In genomic region chr18:9413586-9413985, GRCh38 we compare ENCODE assay signal across 21 cellular contexts.
DNase-seq lines count a peak whose midpoint lies in the region; ATAC-seq, FAIRE-seq and TF ChIP-seq lines count a peak whose summit lies in the region.
"Had no signal": no experiment of that assay in that cellular context is flagged by ENCODE, and none has a peak within 500 bp of the region (broad histone marks: within the 10 kb centered on the region; RNA-seq: fewer than 3 reads in every experiment).

No MANE protein-coding gene starts in this region.

- H3K36me3 ChIP-seq in left lung, result no peaks in the 10 kb centered on the region
- H3K36me3 ChIP-seq: lower lobe of right lung, uterus had no signal

- no peak overlapping the region for H3K27ac ChIP-seq in left lung
- H3K27ac ChIP-seq: epithelial cell of prostate, lower lobe of right lung, SK-N-MC, uterus, VCaP had no signal

- CTCF ChIA-PET in WTC11 (lab: Charles Lee), result no interaction called here

- TF ChIP-seq CTCF in left lung (IDR thresholded peaks at IDR 0.05) (no peak), WTC11 (IDR thresholded peaks at IDR 0.05) (no peak)

- no peak overlapping the region for H3K4me3 ChIP-seq in left lung
- H3K4me3 ChIP-seq: lower lobe of right lung, SK-N-MC, uterus had no signal

- no peaks in the 10 kb centered on the region; the same call in 1 of the 2 replicates for H3K27me3 Mint-ChIP-seq in WTC11 (ENCODE audit: low read depth)
- H3K27me3 Mint-ChIP-seq: activated naive CD8-positive, alpha-beta T cell; stimulated activated memory B cell treated with anti-CD40 and anti-IgM and Interleukin-4, amounts not matched to agents 10 μg/mL and 1 μg/mL and 100 μg/mL, for 72 hours had no signal

- H3K9me3 ChIP-seq in left lung, result peaks cover 0 to 3% of the 10 kb centered on the region in 2 donors
- H3K9me3 ChIP-seq: lower lobe of right lung, uterus had no signal

- H3K27me3 ChIP-seq in left lung, result no peaks in the 10 kb centered on the region
- H3K27me3 ChIP-seq: uterus had no signal

- POLR2A ChIA-PET in WTC11 (lab: Charles Lee), result no interaction called here

- no peak for FAIRE-seq in HTR-8/SVneo (lab: Jason Lieb, UNC)
- FAIRE-seq: D721Med had no signal

- ATAC-seq in left lung (peak; percentile 25), GM18870 (IDR thresholded peaks at IDR 0.05; ENCODE audit: unreplicated experiment) (no peak), WTC11 (no peak)
- ATAC-seq: right cardiac atrium; stimulated activated memory B cell treated with anti-CD40 and anti-IgM and Interleukin-4, amounts not matched to agents 10 μg/mL and 1 μg/mL and 100 μg/mL, for 72 hours had no signal

- peaks cover 14% of the 10 kb centered on the region for H3K36me3 Mint-ChIP-seq in WTC11
- H3K36me3 Mint-ChIP-seq: activated naive CD8-positive, alpha-beta T cell; stimulated activated memory B cell treated with anti-CD40 and anti-IgM and Interleukin-4, amounts not matched to agents 10 μg/mL and 1 μg/mL and 100 μg/mL, for 72 hours had no signal

- H3K4me3 Mint-ChIP-seq in WTC11, result no peak overlapping the region
- H3K4me3 Mint-ChIP-seq: activated naive CD8-positive, alpha-beta T cell; neural crest cell; stimulated activated memory B cell treated with anti-CD40 and anti-IgM and Interleukin-4, amounts not matched to agents 10 μg/mL and 1 μg/mL and 100 μg/mL, for 72 hours had no signal

- H3K27ac Mint-ChIP-seq in WTC11, result no peak overlapping the region
- H3K27ac Mint-ChIP-seq: activated naive CD8-positive, alpha-beta T cell; stimulated activated memory B cell treated with anti-CD40 and anti-IgM and Interleukin-4, amounts not matched to agents 10 μg/mL and 1 μg/mL and 100 μg/mL, for 72 hours had no signal

- peaks cover 26% of the 10 kb centered on the region for H3K9me3 Mint-ChIP-seq in WTC11
- H3K9me3 Mint-ChIP-seq: neural crest cell had no signal

- intact Hi-C loops in left lung (cut with DNase I), result no loop called here

- peaks cover 0 to 9% of the 10 kb centered on the region in 2 donors for H3K4me1 ChIP-seq in left lung
- H3K4me1 ChIP-seq: uterus had no signal

- peak; percentile 69 for DNase-seq in AG08395 (ENCODE audit: low spot score)
- DNase-seq in HTR-8/SVneo (ENCODE audit: insufficient read length, low spot score), result peak; percentile 52
- peak; percentile 39 for DNase-seq in dedifferentiated amniotic fluid mesenchymal stem cell (ENCODE audit: extremely low spot score)
- no peak for DNase-seq in left lung
- DNase-seq in stimulated activated CD4-positive, alpha-beta T cell treated with anti-CD3 and anti-CD28 coated beads, Interleukin-12 subunit alpha, Interleukin-12 subunit beta, amount 100 ng/mL, for 4 hours, result no peak
- no peak for DNase-seq in activated CD8-positive, alpha-beta memory T cell treated with anti-CD3 and anti-CD28 coated beads, Interleukin-2, amount 50 U/mL, for 48 hours
- DNase-seq in WTC11 (ENCODE audit: low spot score), result no peak
- DNase-seq: activated CD8-positive, alpha-beta memory T cell treated with anti-CD3 and anti-CD28 coated beads, Interleukin-2, amount 50 U/mL, for 4 hours; cerebellar nuclear complex; lower lobe of right lung; NCI-H446; right cardiac atrium; uterus had no signal

- peaks cover 12% of the 10 kb centered on the region for H3K4me1 Mint-ChIP-seq in WTC11
- H3K4me1 Mint-ChIP-seq: stimulated activated memory B cell treated with anti-CD40 and anti-IgM and Interleukin-4, amounts not matched to agents 10 μg/mL and 1 μg/mL and 100 μg/mL, for 72 hours had no signal

TF ChIP-seq in WTC11, 78 proteins besides CTCF, POLR2A, EP300 and RAD21 (continues in another document):
- no peak for TF ChIP-seq E2F4 (CRISPR knock-in tag; IDR thresholded peaks at IDR 0.05; ENCODE audit: borderline replicate concordance, low read depth)
- TF ChIP-seq EMX1 (CRISPR knock-in tag; IDR thresholded peaks at IDR 0.05), result no peak
- no peak for TF ChIP-seq NFE2L1 (CRISPR knock-in tag; IDR thresholded peaks at IDR 0.05)
- no peak for TF ChIP-seq GTF2I (CRISPR knock-in tag; conservative IDR thresholded peaks at IDR 0.05)
- TF ChIP-seq CBFB (CRISPR knock-in tag; IDR thresholded peaks at IDR 0.05; ENCODE audit: low read depth), result no peak
- TF ChIP-seq FOXP4 (CRISPR knock-in tag; IDR thresholded peaks at IDR 0.05), result no peak
- no peak for TF ChIP-seq ARID4B (CRISPR knock-in tag; IDR thresholded peaks at IDR 0.05; ENCODE audit: borderline replicate concordance)
- TF ChIP-seq NFATC4 (CRISPR knock-in tag; IDR thresholded peaks at IDR 0.05), result no peak
- no peak for TF ChIP-seq E2F1 (CRISPR knock-in tag; IDR thresholded peaks at IDR 0.05)
- TF ChIP-seq NR3C1 (CRISPR knock-in tag; conservative IDR thresholded peaks at IDR 0.05; ENCODE audit: low read depth), result no peak
- no peak for TF ChIP-seq ZNF512 (CRISPR knock-in tag; IDR thresholded peaks at IDR 0.05; ENCODE audit: borderline replicate concordance)

Comparison
In these comparisons a context has a peak if more than half of its experiments do, and no peak if none do; other contexts are left out.
1. DNase-seq: peak in AG08395 (single experiment), HTR-8/SVneo (single experiment) and dedifferentiated amniotic fluid mesenchymal stem cell (single experiment); none in left lung (0 of 2), stimulated activated CD4-positive, alpha-beta T cell treated with anti-CD3 and anti-CD28 coated beads, Interleukin-12 subunit alpha, Interleukin-12 subunit beta, amount 100 ng/mL, for 4 hours (single experiment), activated CD8-positive, alpha-beta memory T cell treated with anti-CD3 and anti-CD28 coated beads, Interleukin-2, amount 50 U/mL, for 48 hours (single experiment) and WTC11 (single experiment).